ENCODE assay signal across 1 cellular context in the genomic region with DNA sequence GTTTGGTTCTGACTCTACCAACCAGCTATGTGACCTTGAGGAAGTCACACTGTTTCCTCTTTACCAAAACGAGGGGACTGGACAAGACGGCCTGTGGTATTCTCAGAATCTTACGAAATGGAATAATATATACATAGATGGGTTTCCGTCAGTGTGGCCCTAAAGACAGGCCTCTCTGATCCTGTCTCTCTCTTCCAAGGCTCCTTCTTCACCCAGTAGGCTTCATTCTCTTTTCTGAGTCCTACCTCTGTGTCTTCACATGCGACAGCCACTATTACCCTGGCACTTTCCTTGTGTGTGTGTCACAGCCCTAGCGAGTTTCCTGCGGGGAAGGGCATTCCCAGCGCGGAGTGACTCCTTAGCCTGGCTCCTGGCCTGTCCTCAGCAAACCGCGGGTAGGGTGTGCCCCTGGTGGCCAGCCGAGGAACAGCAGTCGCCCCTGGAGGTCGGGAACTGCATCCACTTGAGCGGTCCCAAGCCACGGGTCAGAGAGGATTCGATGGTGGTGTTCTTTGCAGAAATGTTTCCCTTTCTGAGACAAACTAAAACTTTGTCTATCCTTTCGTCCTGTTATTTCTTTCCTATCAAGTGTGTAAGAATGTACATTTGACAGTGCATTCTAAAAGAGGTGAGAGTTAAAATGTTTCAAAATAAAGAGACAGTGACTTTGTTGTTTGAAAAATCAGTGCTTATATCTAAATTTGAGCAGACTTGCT.
TF ChIP-seq lines count a peak whose summit lies in the region.

No MANE protein-coding gene starts in this region.

TF ChIP-seq in A549, 52 proteins besides CTCF, POLR2A, EP300 and RAD21 (continued from another document):
- TF ChIP-seq, protein P1, sequence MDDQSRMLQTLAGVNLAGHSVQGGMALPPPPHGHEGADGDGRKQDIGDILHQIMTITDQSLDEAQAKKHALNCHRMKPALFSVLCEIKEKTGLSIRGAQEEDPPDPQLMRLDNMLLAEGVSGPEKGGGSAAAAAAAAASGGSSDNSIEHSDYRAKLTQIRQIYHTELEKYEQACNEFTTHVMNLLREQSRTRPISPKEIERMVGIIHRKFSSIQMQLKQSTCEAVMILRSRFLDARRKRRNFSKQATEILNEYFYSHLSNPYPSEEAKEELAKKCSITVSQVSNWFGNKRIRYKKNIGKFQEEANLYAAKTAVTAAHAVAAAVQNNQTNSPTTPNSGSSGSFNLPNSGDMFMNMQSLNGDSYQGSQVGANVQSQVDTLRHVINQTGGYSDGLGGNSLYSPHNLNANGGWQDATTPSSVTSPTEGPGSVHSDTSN (IDR thresholded peaks at IDR 0.05) = no peak
- no peak for TF ChIP-seq NPAS2 (CRISPR knock-in tag; IDR thresholded peaks at IDR 0.05; ENCODE audit: borderline replicate concordance)
- TF ChIP-seq MAZ (IDR thresholded peaks at IDR 0.05; ENCODE audit: borderline replicate concordance, low read depth, low read length) = no peak
- peak; percentile 61; the same call in 2 of the 3 replicates for TF ChIP-seq SMC3 (IDR thresholded peaks at IDR 0.05)
- no peak for TF ChIP-seq CBX8 (IDR thresholded peaks at IDR 0.05)
- no peak for TF ChIP-seq CBX2 (IDR thresholded peaks at IDR 0.05; ENCODE audit: borderline replicate concordance, low read depth)
- no peak for TF ChIP-seq BHLHE40 (IDR thresholded peaks at IDR 0.05; ENCODE audit: low read depth, low read length)
- no peak for TF ChIP-seq JUN (IDR thresholded peaks at IDR 0.05)
- no peak for TF ChIP-seq MYC (IDR thresholded peaks at IDR 0.05; ENCODE audit: borderline replicate concordance, low read length)
